8 cellular contexts compared by ENCODE assay signal in the genomic region with DNA sequence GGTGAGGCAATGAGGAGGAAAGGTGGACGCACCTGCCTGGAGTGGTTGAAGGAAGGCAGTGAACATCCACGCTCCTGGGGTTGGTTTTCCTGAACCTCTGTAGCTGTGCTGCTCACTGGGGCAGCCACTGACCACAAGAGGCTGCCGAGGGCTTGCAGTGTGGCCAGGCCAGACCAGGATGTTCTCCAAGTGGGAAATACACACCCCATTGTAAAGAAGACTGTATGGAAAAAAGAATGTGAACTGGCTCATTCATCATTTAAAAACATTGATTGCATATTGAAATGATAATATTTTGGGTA.
DNase-seq lines count a peak whose midpoint lies in the region; ATAC-seq and TF ChIP-seq lines count a peak whose summit lies in the region.

No MANE protein-coding gene starts in this region.

- CTCF ChIA-PET in CD4-positive, alpha-beta memory T cell (lab: Charles Lee; ENCODE audit: partially characterized antibody): interaction anchor here (1.5 kb wide), 1 partner anchor 29 kb away, joined by 3 read pairs; no protein-coding TSS in a partner anchor

- no peaks in the 10 kb centered on the region for H3K36me3 ChIP-seq in CD4-positive, alpha-beta memory T cell (ENCODE audit: insufficient read depth, low read length)
- no peaks in the 10 kb centered on the region for H3K36me3 ChIP-seq in right lobe of liver
- H3K36me3 ChIP-seq in thoracic aorta: no peaks in the 10 kb centered on the region

- H3K4me3 Mint-ChIP-seq in CD4-positive, alpha-beta memory T cell: peak overlapping the region; percentile 85 to 93 (median 88)

- TF ChIP-seq POLR2A in right lobe of liver (IDR thresholded peaks at IDR 0.05): no peak

- TF ChIP-seq CTCF in right lobe of liver (IDR thresholded peaks at IDR 0.05) (peak in 2 of 4 donors; percentile 19 to 21), thoracic aorta (IDR thresholded peaks at IDR 0.05) (no peak)

- no peak for DNase-seq in CD4-positive, alpha-beta memory T cell
- DNase-seq in NCI-H1092 treated with DMSO at 0.1 percent for 48 hours (lab: John Stamatoyannopoulos, UW) (peak; percentile 64), cerebellum (ENCODE audit: low spot score) (peak; percentile 66), right lobe of liver (peak in 1 of 3 donors; percentile 48), thoracic aorta (ENCODE audit: low spot score) (no peak)
- DNase-seq in central memory CD4-positive, alpha-beta T cell: no peak

- no peak overlapping the region for H3K27ac ChIP-seq in CD4-positive, alpha-beta memory T cell (ENCODE audit: low read depth, low read length)
- peak overlapping the region in 1 of 3 donors; percentile 31 for H3K27ac ChIP-seq in right lobe of liver
- H3K27ac ChIP-seq in thoracic aorta: no peak overlapping the region

- H3K4me3 ChIP-seq in CD4-positive, alpha-beta memory T cell (ENCODE audit: low read length in 2 of 2): no peak overlapping the region
- H3K4me3 ChIP-seq in right lobe of liver (peak overlapping the region; percentile 42 to 54 (median 50)), thoracic aorta (peak overlapping the region; percentile 79)

- WGBS in right lobe of liver (ENCODE audit: insufficient coverage, low coverage, low lambda C conversion rate, missing lambda C conversion rate): 0% methylated on average over 3 of the region's 3 CpGs

- H3K27me3 ChIP-seq in CD4-positive, alpha-beta memory T cell (ENCODE audit: insufficient read depth, low read length): peaks cover 4% of the 10 kb centered on the region
- H3K27me3 ChIP-seq in right lobe of liver: no peaks in the 10 kb centered on the region
- no peaks in the 10 kb centered on the region for H3K27me3 ChIP-seq in thoracic aorta (replicated peaks; ENCODE audit: insufficient read depth)

- H3K9me3 Mint-ChIP-seq in CD4-positive, alpha-beta memory T cell: peaks cover 0 to 4% (median 0%) of the 10 kb centered on the region in 8 donors

- no peaks in the 10 kb centered on the region for H3K36me3 Mint-ChIP-seq in CD4-positive, alpha-beta memory T cell

- peaks cover 13% of the 10 kb centered on the region for H3K4me1 ChIP-seq in CD4-positive, alpha-beta memory T cell (ENCODE audit: insufficient read depth, low read length)
- peaks cover 0 to 6% (median 0%) of the 10 kb centered on the region in 4 donors for H3K4me1 ChIP-seq in right lobe of liver
- H3K4me1 ChIP-seq in thoracic aorta (ENCODE audit: control insufficient read depth in 1 of 2, low read depth in 2 of 2): peaks cover 9 to 16% of the 10 kb centered on the region in 2 donors

- peak; percentile 43 to 72 (median 64) for ATAC-seq in right lobe of liver
- ATAC-seq in thoracic aorta (ENCODE audit: insufficient number of reproducible peaks, low FRiP score, low read depth): no peak
- ATAC-seq in GM19328 (IDR thresholded peaks at IDR 0.05; ENCODE audit: unreplicated experiment): no peak
- no peak for ATAC-seq in HG02610 (IDR thresholded peaks at IDR 0.05; ENCODE audit: unreplicated experiment)

- peaks cover 27 to 38% of the 10 kb centered on the region in 2 donors for H3K27me3 Mint-ChIP-seq in CD4-positive, alpha-beta memory T cell

- peak overlapping the region in 1 of 7 donors; percentile 16 for H3K27ac Mint-ChIP-seq in CD4-positive, alpha-beta memory T cell

- intact Hi-C loops in CD4-positive, alpha-beta memory T cell (cut with micrococcal nuclease): no loop called here
- intact Hi-C loops in right lobe of liver (cut with DNase I): no loop called here

- POLR2A ChIA-PET in CD4-positive, alpha-beta memory T cell (lab: Charles Lee; ENCODE audit: partially characterized antibody): no interaction called here

- H3K4me1 Mint-ChIP-seq in CD4-positive, alpha-beta memory T cell: peaks cover 6 to 11% (median 9%) of the 10 kb centered on the region in 4 donors

- no peaks in the 10 kb centered on the region for H3K9me3 ChIP-seq in CD4-positive, alpha-beta memory T cell (ENCODE audit: control insufficient read depth in 1 of 2, low read length in 2 of 2)
- H3K9me3 ChIP-seq in right lobe of liver (no peaks in the 10 kb centered on the region), thoracic aorta (no peaks in the 10 kb centered on the region)

Comparison
In these comparisons a context has a peak if more than half of its experiments do, and no peak if none do; other contexts are left out.
1. DNase-seq: peak in NCI-H1092 treated with DMSO at 0.1 percent for 48 hours (single experiment) and cerebellum (single experiment); none in CD4-positive, alpha-beta memory T cell (0 of 5), thoracic aorta (single experiment) and central memory CD4-positive, alpha-beta T cell (single experiment).
2. H3K4me3 ChIP-seq: peak in right lobe of liver (3 of 3) and thoracic aorta (single experiment); none in CD4-positive, alpha-beta memory T cell (0 of 2).
3. ATAC-seq: peak in right lobe of liver (4 of 4); none in thoracic aorta (single experiment), GM19328 (single experiment) and HG02610 (single experiment).